ENCODE assay signal across 1 cellular context in the genomic region with DNA sequence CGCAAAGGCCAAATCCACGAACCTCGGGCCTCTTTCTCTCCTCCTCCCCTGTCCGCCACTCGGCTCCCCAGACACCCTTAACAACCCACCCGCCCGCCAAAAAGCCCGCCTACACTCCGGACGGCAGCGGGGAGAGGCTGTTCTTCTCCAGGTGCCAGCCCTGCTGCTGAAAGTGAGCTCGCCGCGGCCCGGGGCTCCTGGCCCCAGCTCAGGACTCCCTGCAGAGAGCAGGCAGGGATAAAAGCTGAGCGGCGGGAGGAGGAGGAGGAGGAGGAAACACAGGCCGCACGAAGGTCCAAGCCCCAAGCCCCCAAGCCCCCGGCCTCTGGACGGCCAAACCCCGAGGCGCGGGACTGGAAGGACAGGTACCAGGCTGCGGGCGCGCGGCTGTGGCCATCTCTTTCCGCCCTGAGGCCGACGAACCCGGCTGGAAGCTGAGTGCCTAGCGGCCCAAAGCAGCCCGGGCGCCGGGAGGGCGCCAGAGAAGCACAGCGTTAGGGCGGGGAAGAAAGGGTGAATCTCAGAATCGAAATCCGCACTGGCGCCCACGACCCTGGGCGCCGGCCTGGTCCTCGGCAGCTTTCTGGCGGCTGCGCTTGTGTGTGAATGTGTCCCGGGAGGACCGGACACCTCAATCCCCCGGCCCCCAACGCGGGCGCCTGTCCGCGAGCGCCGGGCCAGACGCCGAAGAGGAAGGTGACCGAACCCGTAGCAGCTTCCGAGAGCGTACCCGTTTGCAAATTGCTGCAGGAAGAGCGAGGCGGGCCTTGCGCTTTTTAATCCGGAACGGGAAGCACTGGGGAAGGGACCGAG.
A peak's percentile ranks its signal among the peaks of the same experiment; 100 is the strongest.
TF ChIP-seq lines count a peak whose summit lies in the region.

No MANE protein-coding gene starts in this region.

TF ChIP-seq in H1, 55 proteins besides CTCF, POLR2A, EP300 and RAD21 (continued from another document):
- TF ChIP-seq KDM4A (IDR thresholded peaks at IDR 0.05; ENCODE audit: low read depth, low read length, severe bottlenecking) = peak; percentile 56
- TF ChIP-seq, protein P1, sequence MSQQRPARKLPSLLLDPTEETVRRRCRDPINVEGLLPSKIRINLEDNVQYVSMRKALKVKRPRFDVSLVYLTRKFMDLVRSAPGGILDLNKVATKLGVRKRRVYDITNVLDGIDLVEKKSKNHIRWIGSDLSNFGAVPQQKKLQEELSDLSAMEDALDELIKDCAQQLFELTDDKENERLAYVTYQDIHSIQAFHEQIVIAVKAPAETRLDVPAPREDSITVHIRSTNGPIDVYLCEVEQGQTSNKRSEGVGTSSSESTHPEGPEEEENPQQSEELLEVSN (IDR thresholded peaks at IDR 0.05) = no peak
- TF ChIP-seq TCF12 (IDR thresholded peaks at IDR 0.05; ENCODE audit: low read depth, low read length) = no peak
- peak; percentile 82 for TF ChIP-seq RNF2 (IDR thresholded peaks at IDR 0.05; ENCODE audit: borderline replicate concordance, low read depth, low read length, missing control alignments, poor library complexity, severe bottlenecking)
- TF ChIP-seq, protein P2, sequence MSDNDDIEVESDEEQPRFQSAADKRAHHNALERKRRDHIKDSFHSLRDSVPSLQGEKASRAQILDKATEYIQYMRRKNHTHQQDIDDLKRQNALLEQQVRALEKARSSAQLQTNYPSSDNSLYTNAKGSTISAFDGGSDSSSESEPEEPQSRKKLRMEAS (IDR thresholded peaks at IDR 0.05) = peak; percentile 14; the same call in 1 of the 2 replicates
- TF ChIP-seq BRCA1 (IDR thresholded peaks at IDR 0.05; ENCODE audit: low read depth, low read length) = no peak
- TF ChIP-seq ASH2L (IDR thresholded peaks at IDR 0.05; ENCODE audit: low read length) = no peak
- TF ChIP-seq JUN (IDR thresholded peaks at IDR 0.05; ENCODE audit: low read depth, low read length) = no peak
- no peak for TF ChIP-seq GABPA (IDR thresholded peaks at IDR 0.05; ENCODE audit: borderline replicate concordance, insufficient read depth, low read length)
- no peak for TF ChIP-seq SP4 (IDR thresholded peaks at IDR 0.05; ENCODE audit: low read length)
- peak; percentile 92 for TF ChIP-seq CTBP2 (IDR thresholded peaks at IDR 0.05; ENCODE audit: borderline replicate concordance, insufficient read depth, insufficient read length, low read length)
- TF ChIP-seq SP1 (IDR thresholded peaks at IDR 0.05; ENCODE audit: low read depth, low read length) = 0 out of 2 replicates have a peak, but pooled peaks have one; percentile 22
- TF ChIP-seq EGR1 (IDR thresholded peaks at IDR 0.05; ENCODE audit: borderline replicate concordance, low read depth, low read length) = peak; percentile 15; the same call in 1 of the 2 replicates
- no peak for TF ChIP-seq RXRA (IDR thresholded peaks at IDR 0.05; ENCODE audit: insufficient read depth, low read depth, low read length)
- no peak for TF ChIP-seq YY1 (IDR thresholded peaks at IDR 0.05; ENCODE audit: low read depth, low read length)
- no peak; the same call in 1 of the 2 replicates for TF ChIP-seq PHF8 (conservative IDR thresholded peaks at IDR 0.05; ENCODE audit: low read depth, low read length)
- no peak for TF ChIP-seq KDM1A (IDR thresholded peaks at IDR 0.05; ENCODE audit: borderline replicate concordance, low read length)
- no peak for TF ChIP-seq FOSL1 (IDR thresholded peaks at IDR 0.05; ENCODE audit: insufficient read depth, low read depth, low read length)
- no peak for TF ChIP-seq CBX5 (IDR thresholded peaks at IDR 0.05; ENCODE audit: low read depth, low read length)
- TF ChIP-seq HDAC2 (IDR thresholded peaks at IDR 0.05; ENCODE audit: borderline replicate concordance in 1 of 2, low read depth in 2 of 2, low read length in 2 of 2) = no peak
- no peak for TF ChIP-seq MAFK (IDR thresholded peaks at IDR 0.05; ENCODE audit: low read depth, low read length)
TF ChIP-seq in H1: peak in this region for 9.
